Comparison of ENCODE assay signal across 16 cellular contexts in genomic region chr1:15574741-15575140, GRCh38. TPM values are rescaled to one million over a fixed set of nuclear protein-coding genes. Genes with fewer than 3 reads are reported as not detected.
DNase-seq lines count a peak whose midpoint lies in the region; ATAC-seq and TF ChIP-seq lines count a peak whose summit lies in the region.
"Had no signal": no experiment of that assay in that cellular context is flagged by ENCODE, and none has a peak within 500 bp of the region (broad histone marks: within the 10 kb centered on the region; RNA-seq: fewer than 3 reads in every experiment).

No MANE protein-coding gene starts in this region.

- peaks cover 27% of the 10 kb centered on the region for H3K4me1 Mint-ChIP-seq in activated CD4-positive, alpha-beta memory T cell treated with anti-CD3 and anti-CD28 coated beads, Interleukin-2, amount 10 ng/mL, durations not matched to agents 7 days and 5 days
- H3K4me1 Mint-ChIP-seq in activated CD4-positive, alpha-beta memory T cell treated with anti-CD3 and anti-CD28 coated beads for 36 hours (ENCODE audit: low read depth): peaks cover 25% of the 10 kb centered on the region
- H3K4me1 Mint-ChIP-seq in progenitor cell of endocrine pancreas (ENCODE audit: low read depth): no peaks in the 10 kb centered on the region

- no peaks in the 10 kb centered on the region for H3K27me3 Mint-ChIP-seq in activated CD4-positive, alpha-beta memory T cell treated with anti-CD3 and anti-CD28 coated beads, Interleukin-2, amount 10 ng/mL, durations not matched to agents 7 days and 5 days
- H3K27me3 Mint-ChIP-seq in activated CD4-positive, alpha-beta memory T cell treated with anti-CD3 and anti-CD28 coated beads for 36 hours: no peaks in the 10 kb centered on the region
- H3K27me3 Mint-ChIP-seq in progenitor cell of endocrine pancreas: no peaks in the 10 kb centered on the region
- H3K27me3 Mint-ChIP-seq: stimulated activated memory B cell treated with anti-CD40 and anti-IgM and Interleukin-4, amounts not matched to agents 10 μg/mL and 1 μg/mL and 100 μg/mL, for 72 hours had no signal

- H3K9me3 Mint-ChIP-seq in activated CD4-positive, alpha-beta memory T cell treated with anti-CD3 and anti-CD28 coated beads, Interleukin-2, amount 10 ng/mL, durations not matched to agents 7 days and 5 days: no peaks in the 10 kb centered on the region
- H3K9me3 Mint-ChIP-seq in activated CD4-positive, alpha-beta memory T cell treated with anti-CD3 and anti-CD28 coated beads for 36 hours: no peaks in the 10 kb centered on the region
- no peaks in the 10 kb centered on the region for H3K9me3 Mint-ChIP-seq in progenitor cell of endocrine pancreas (ENCODE audit: low read depth)
- H3K9me3 Mint-ChIP-seq: activated T-helper 2 cell treated with anti-CD3 and anti-CD28 coated beads, Interferon-gamma antibody, Interleukin-2, Interleukin-4, amounts not matched to agents 10 μg/mL and 5 μg/mL and 100 μg/mL, durations not matched to agents 14 hours and 24 hours and 36 hours; CD14-positive monocyte; stimulated activated memory B cell treated with anti-CD40 and anti-IgM and Interleukin-4, amounts not matched to agents 10 μg/mL and 1 μg/mL and 100 μg/mL, for 72 hours had no signal

- peak overlapping the region; percentile 15 for H3K27ac Mint-ChIP-seq in activated CD4-positive, alpha-beta memory T cell treated with anti-CD3 and anti-CD28 coated beads, Interleukin-2, amount 10 ng/mL, durations not matched to agents 7 days and 5 days
- no peak overlapping the region for H3K27ac Mint-ChIP-seq in activated CD4-positive, alpha-beta memory T cell treated with anti-CD3 and anti-CD28 coated beads for 36 hours
- H3K27ac Mint-ChIP-seq in progenitor cell of endocrine pancreas: peak overlapping the region; percentile 27
- H3K27ac Mint-ChIP-seq: activated T-helper 2 cell treated with anti-CD3 and anti-CD28 coated beads, Interferon-gamma antibody, Interleukin-2, Interleukin-4, amounts not matched to agents 10 μg/mL and 5 μg/mL and 100 μg/mL, durations not matched to agents 14 hours and 24 hours and 36 hours; stimulated activated memory B cell treated with anti-CD40 and anti-IgM and Interleukin-4, amounts not matched to agents 10 μg/mL and 1 μg/mL and 100 μg/mL, for 72 hours had no signal

- H3K36me3 ChIP-seq in left lung: peaks cover 0 to 21% of the 10 kb centered on the region in 2 donors

- no peaks in the 10 kb centered on the region for H3K27me3 ChIP-seq in left lung

- CTCF ChIA-PET in activated CD4-positive, alpha-beta memory T cell treated with anti-CD3 and anti-CD28 coated beads, Interleukin-2, amount 10 ng/mL, durations not matched to agents 7 days and 5 days (lab: Charles Lee): no interaction called here
- CTCF ChIA-PET in activated CD4-positive, alpha-beta memory T cell treated with anti-CD3 and anti-CD28 coated beads for 36 hours (lab: Charles Lee): no interaction called here

- no peak overlapping the region for H3K4me3 ChIP-seq in left lung

- POLR2A ChIA-PET in activated CD4-positive, alpha-beta memory T cell treated with anti-CD3 and anti-CD28 coated beads, Interleukin-2, amount 10 ng/mL, durations not matched to agents 7 days and 5 days (lab: Charles Lee): no interaction called here
- POLR2A ChIA-PET in activated CD4-positive, alpha-beta memory T cell treated with anti-CD3 and anti-CD28 coated beads for 36 hours (lab: Charles Lee): no interaction called here

- peaks cover 30% of the 10 kb centered on the region for H3K36me3 Mint-ChIP-seq in activated CD4-positive, alpha-beta memory T cell treated with anti-CD3 and anti-CD28 coated beads, Interleukin-2, amount 10 ng/mL, durations not matched to agents 7 days and 5 days (ENCODE audit: low read depth)
- peaks cover 28% of the 10 kb centered on the region for H3K36me3 Mint-ChIP-seq in activated CD4-positive, alpha-beta memory T cell treated with anti-CD3 and anti-CD28 coated beads for 36 hours
- peaks cover 9% of the 10 kb centered on the region for H3K36me3 Mint-ChIP-seq in progenitor cell of endocrine pancreas (ENCODE audit: insufficient read depth)

- no peak overlapping the region for H3K4me3 Mint-ChIP-seq in activated CD4-positive, alpha-beta memory T cell treated with anti-CD3 and anti-CD28 coated beads, Interleukin-2, amount 10 ng/mL, durations not matched to agents 7 days and 5 days
- H3K4me3 Mint-ChIP-seq in activated CD4-positive, alpha-beta memory T cell treated with anti-CD3 and anti-CD28 coated beads for 36 hours: no peak overlapping the region
- H3K4me3 Mint-ChIP-seq in progenitor cell of endocrine pancreas (ENCODE audit: low read depth): no peak overlapping the region
- H3K4me3 Mint-ChIP-seq: CD14-positive monocyte; stimulated activated memory B cell treated with anti-CD40 and anti-IgM and Interleukin-4, amounts not matched to agents 10 μg/mL and 1 μg/mL and 100 μg/mL, for 72 hours had no signal

- no peaks in the 10 kb centered on the region for H3K9me3 ChIP-seq in left lung

- DNase-seq in activated CD4-positive, alpha-beta memory T cell treated with anti-CD3 and anti-CD28 coated beads, Interleukin-2, amount 10 ng/mL, durations not matched to agents 7 days and 5 days: no peak
- no peak for DNase-seq in activated CD4-positive, alpha-beta memory T cell treated with anti-CD3 and anti-CD28 coated beads for 36 hours
- DNase-seq in HK-2 (ENCODE audit: unreplicated experiment) (peak; percentile 48), left ventricle myocardium superior (no peak), progenitor cell of endocrine pancreas (ENCODE audit: low spot score, unreplicated experiment) (no peak), left lung (no peak), germinal center (ENCODE audit: low spot score) (no peak)
- DNase-seq: DMS79; KG1; NCI-H1105; NCI-H526 treated with DMSO at 0.1 percent for 48 hours; stimulated activated CD4-positive, alpha-beta T cell treated with anti-CD3 and anti-CD28 coated beads, Interleukin-12 subunit alpha, Interleukin-12 subunit beta, amount 100 ng/mL, for 4 hours had no signal

- H3K27ac ChIP-seq in left lung: no peak overlapping the region

- TF ChIP-seq CTCF in progenitor cell of endocrine pancreas (IDR thresholded peaks at IDR 0.05; ENCODE audit: unreplicated experiment) (no peak), left lung (IDR thresholded peaks at IDR 0.05) (no peak)

- H3K4me1 ChIP-seq in left lung: peaks cover 0 to under 1% of the 10 kb centered on the region in 2 donors

- ATAC-seq in left ventricle myocardium superior (peak; percentile 73), HG03432 (IDR thresholded peaks at IDR 0.05; ENCODE audit: unreplicated experiment) (no peak), left lung (no peak)
- ATAC-seq: stimulated activated memory B cell treated with anti-CD40 and anti-IgM and Interleukin-4, amounts not matched to agents 10 μg/mL and 1 μg/mL and 100 μg/mL, for 72 hours had no signal

- intact Hi-C loops in activated CD4-positive, alpha-beta memory T cell treated with anti-CD3 and anti-CD28 coated beads for 36 hours (cut with micrococcal nuclease): no loop called here
- intact Hi-C loops in left ventricle myocardium superior (cut with micrococcal nuclease): no loop called here
- intact Hi-C loops in left lung (cut with DNase I): no loop called here

RNA-seq across cellular contexts. Expression of gene AGMAT, which starts 10.1 kb away (rescaled TPM):
- 1 to 10 TPM; 7.9 to 8.4 TPM for total RNA-seq in activated CD4-positive, alpha-beta memory T cell treated with anti-CD3 and anti-CD28 coated beads, Interleukin-2, amount 10 ng/mL, durations not matched to agents 7 days and 5 days
- total RNA-seq in activated CD4-positive, alpha-beta memory T cell treated with anti-CD3 and anti-CD28 coated beads for 36 hours: 10 to 100 TPM; 13.9 to 15.2 TPM
- total RNA-seq in left ventricle myocardium superior: not detected
- total RNA-seq in progenitor cell of endocrine pancreas: 3.1 and 4.0 TPM in 2 replicates
- 1 to 10 TPM in 1 of 2 donors, under 1 TPM in 1; 0.35 to 1.1 TPM for total RNA-seq in left lung

RNA-seq across cellular contexts. Expression of gene DDI2, which starts 42.5 kb away (rescaled TPM):
- 10 to 100 TPM; 30.5 to 32.7 TPM for total RNA-seq in activated CD4-positive, alpha-beta memory T cell treated with anti-CD3 and anti-CD28 coated beads, Interleukin-2, amount 10 ng/mL, durations not matched to agents 7 days and 5 days
- total RNA-seq in activated CD4-positive, alpha-beta memory T cell treated with anti-CD3 and anti-CD28 coated beads for 36 hours: 10 to 100 TPM; 26.3 to 28.2 TPM
- total RNA-seq in left ventricle myocardium superior (21.9 TPM), progenitor cell of endocrine pancreas (34.5 and 35.6 TPM in 2 replicates), left lung (10 to 100 TPM; 24.3 to 37.7 TPM)

RNA-seq across cellular contexts. Expression of gene DNAJC16, which starts 48.1 kb away (rescaled TPM):
- total RNA-seq in activated CD4-positive, alpha-beta memory T cell treated with anti-CD3 and anti-CD28 coated beads, Interleukin-2, amount 10 ng/mL, durations not matched to agents 7 days and 5 days: 10 to 100 TPM; 17.3 to 18.1 TPM
- total RNA-seq in activated CD4-positive, alpha-beta memory T cell treated with anti-CD3 and anti-CD28 coated beads for 36 hours: 10 to 100 TPM; 10.0 to 10.4 TPM
- total RNA-seq in left ventricle myocardium superior (17.1 TPM), progenitor cell of endocrine pancreas (34.9 and 37.7 TPM in 2 replicates), left lung (10 to 100 TPM; 24.3 to 26.3 TPM)

RNA-seq across cellular contexts. Expression of gene CASP9, which starts 50.7 kb away (rescaled TPM):
- total RNA-seq in activated CD4-positive, alpha-beta memory T cell treated with anti-CD3 and anti-CD28 coated beads, Interleukin-2, amount 10 ng/mL, durations not matched to agents 7 days and 5 days: 10 to 100 TPM; 21.5 to 22.4 TPM
- total RNA-seq in activated CD4-positive, alpha-beta memory T cell treated with anti-CD3 and anti-CD28 coated beads for 36 hours: 10 to 100 TPM; 10.5 to 11.5 TPM
- total RNA-seq in left ventricle myocardium superior: 14.9 TPM
- total RNA-seq in progenitor cell of endocrine pancreas: 24.9 and 25.2 TPM in 2 replicates
- 10 to 100 TPM in 1 of 2 donors, 1 to 10 TPM in 1; 9.8 to 12.0 TPM for total RNA-seq in left lung
